1 cellular context compared by ENCODE assay signal in the genomic region with DNA sequence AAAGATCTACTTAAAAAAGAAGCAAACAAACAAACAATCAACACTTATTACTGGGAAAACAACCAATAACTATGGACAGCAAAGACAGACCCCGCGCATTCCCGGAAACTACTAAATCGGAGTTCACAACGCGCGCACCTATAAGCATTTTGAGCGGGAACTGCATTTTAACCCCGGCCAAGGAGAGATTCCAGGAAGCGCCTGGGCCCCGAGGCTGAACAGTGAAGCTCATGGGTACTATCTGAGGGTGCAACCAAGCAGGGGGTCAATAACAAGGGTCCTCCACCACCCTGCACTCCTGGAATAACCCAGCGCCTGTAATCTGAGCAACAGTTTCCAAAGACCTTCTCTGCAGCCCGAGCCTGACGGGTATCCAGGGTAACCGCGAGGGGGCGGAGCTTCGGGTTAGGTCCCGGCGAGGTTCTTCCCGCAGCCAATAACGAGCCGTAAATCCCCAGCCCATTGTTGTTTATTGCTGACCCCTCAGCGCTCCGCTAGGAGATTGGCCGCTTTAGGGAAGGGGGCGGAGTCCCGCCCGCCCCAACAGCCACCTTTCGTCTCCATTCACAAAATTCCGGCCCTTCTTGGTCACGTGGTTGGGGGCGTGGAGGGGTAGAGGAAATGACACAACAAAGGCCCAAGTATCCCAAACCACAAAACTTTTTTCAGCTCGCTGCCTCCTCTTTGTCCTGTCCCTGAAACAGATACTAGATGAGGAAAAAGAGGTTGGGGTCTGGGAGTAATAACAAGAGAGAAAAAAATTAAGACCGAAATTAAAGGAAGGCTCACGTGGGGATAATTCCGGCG.
TF ChIP-seq lines count a peak whose summit lies in the region.

No MANE protein-coding gene starts in this region.

TF ChIP-seq in K562, 482 proteins besides CTCF, POLR2A, EP300 and RAD21 (continued from another document and continues in another):
- TF ChIP-seq PREB (CRISPR knock-in tag; IDR thresholded peaks at IDR 0.05) (no peak), HMBOX1 (IDR thresholded peaks at IDR 0.05) (no peak; the same call in 1 of the 2 replicates), ZNF431 (CRISPR knock-in tag; IDR thresholded peaks at IDR 0.05) (no peak), ZNF436 (CRISPR knock-in tag; IDR thresholded peaks at IDR 0.05) (no peak), NCOA6 (IDR thresholded peaks at IDR 0.05) (no peak), PRDM10 (IDR thresholded peaks at IDR 0.05; ENCODE audit: partially characterized antibody) (peak; percentile 34), GTF2F1 (IDR thresholded peaks at IDR 0.05; ENCODE audit: low read depth, low read length) (0 out of 2 replicates have a peak, but pooled peaks have one; percentile 47), TCF7 (IDR thresholded peaks at IDR 0.05; ENCODE audit: borderline replicate concordance) (no peak), RBM25 (IDR thresholded peaks at IDR 0.05; ENCODE audit: low read depth, low read length, severe bottlenecking) (peak; percentile 38), E4F1 (CRISPR knock-in tag; IDR thresholded peaks at IDR 0.05; ENCODE audit: borderline replicate concordance) (no peak), ZNF274 (IDR thresholded peaks at IDR 0.05; ENCODE audit: borderline replicate concordance, low read depth, low read length) (no peak), ASH1L (IDR thresholded peaks at IDR 0.05; ENCODE audit: borderline replicate concordance, low read depth, partially characterized antibody) (no peak), NFE2L1 (tag; IDR thresholded peaks at IDR 0.05; ENCODE audit: borderline replicate concordance, low read depth) (no peak), E2F5 (CRISPR knock-in tag; IDR thresholded peaks at IDR 0.05) (no peak), COPS2 (conservative IDR thresholded peaks at IDR 0.05) (no peak), ZC3H4 (CRISPR knock-in tag; IDR thresholded peaks at IDR 0.05; ENCODE audit: borderline replicate concordance) (no peak), CHAMP1 (IDR thresholded peaks at IDR 0.05) (no peak), TCF3 (CRISPR knock-in tag; IDR thresholded peaks at IDR 0.05) (no peak), ATF6 (CRISPR knock-in tag; IDR thresholded peaks at IDR 0.05) (no peak), FOXA3 (CRISPR knock-in tag; conservative IDR thresholded peaks at IDR 0.05 in 1 of 2, IDR thresholded peaks at IDR 0.05 in 1 of 2) (no peak)
- TF ChIP-seq, protein P1, sequence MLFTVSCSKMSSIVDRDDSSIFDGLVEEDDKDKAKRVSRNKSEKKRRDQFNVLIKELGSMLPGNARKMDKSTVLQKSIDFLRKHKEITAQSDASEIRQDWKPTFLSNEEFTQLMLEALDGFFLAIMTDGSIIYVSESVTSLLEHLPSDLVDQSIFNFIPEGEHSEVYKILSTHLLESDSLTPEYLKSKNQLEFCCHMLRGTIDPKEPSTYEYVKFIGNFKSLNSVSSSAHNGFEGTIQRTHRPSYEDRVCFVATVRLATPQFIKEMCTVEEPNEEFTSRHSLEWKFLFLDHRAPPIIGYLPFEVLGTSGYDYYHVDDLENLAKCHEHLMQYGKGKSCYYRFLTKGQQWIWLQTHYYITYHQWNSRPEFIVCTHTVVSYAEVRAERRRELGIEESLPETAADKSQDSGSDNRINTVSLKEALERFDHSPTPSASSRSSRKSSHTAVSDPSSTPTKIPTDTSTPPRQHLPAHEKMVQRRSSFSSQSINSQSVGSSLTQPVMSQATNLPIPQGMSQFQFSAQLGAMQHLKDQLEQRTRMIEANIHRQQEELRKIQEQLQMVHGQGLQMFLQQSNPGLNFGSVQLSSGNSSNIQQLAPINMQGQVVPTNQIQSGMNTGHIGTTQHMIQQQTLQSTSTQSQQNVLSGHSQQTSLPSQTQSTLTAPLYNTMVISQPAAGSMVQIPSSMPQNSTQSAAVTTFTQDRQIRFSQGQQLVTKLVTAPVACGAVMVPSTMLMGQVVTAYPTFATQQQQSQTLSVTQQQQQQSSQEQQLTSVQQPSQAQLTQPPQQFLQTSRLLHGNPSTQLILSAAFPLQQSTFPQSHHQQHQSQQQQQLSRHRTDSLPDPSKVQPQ (CRISPR knock-in tag; IDR thresholded peaks at IDR 0.05; ENCODE audit: borderline replicate concordance), result no peak
- TF ChIP-seq, protein P2, sequence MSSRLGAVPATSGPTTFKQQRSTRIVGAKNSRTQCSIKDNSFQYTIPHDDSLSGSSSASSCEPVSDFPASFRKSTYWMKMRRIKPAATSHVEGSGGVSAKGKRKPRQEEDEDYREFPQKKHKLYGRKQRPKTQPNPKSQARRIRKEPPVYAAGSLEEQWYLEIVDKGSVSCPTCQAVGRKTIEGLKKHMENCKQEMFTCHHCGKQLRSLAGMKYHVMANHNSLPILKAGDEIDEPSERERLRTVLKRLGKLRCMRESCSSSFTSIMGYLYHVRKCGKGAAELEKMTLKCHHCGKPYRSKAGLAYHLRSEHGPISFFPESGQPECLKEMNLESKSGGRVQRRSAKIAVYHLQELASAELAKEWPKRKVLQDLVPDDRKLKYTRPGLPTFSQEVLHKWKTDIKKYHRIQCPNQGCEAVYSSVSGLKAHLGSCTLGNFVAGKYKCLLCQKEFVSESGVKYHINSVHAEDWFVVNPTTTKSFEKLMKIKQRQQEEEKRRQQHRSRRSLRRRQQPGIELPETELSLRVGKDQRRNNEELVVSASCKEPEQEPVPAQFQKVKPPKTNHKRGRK (tag; IDR thresholded peaks at IDR 0.05), result no peak
- TF ChIP-seq, protein P3, sequence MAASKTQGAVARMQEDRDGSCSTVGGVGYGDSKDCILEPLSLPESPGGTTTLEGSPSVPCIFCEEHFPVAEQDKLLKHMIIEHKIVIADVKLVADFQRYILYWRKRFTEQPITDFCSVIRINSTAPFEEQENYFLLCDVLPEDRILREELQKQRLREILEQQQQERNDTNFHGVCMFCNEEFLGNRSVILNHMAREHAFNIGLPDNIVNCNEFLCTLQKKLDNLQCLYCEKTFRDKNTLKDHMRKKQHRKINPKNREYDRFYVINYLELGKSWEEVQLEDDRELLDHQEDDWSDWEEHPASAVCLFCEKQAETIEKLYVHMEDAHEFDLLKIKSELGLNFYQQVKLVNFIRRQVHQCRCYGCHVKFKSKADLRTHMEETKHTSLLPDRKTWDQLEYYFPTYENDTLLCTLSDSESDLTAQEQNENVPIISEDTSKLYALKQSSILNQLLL (CRISPR knock-in tag; IDR thresholded peaks at IDR 0.05; ENCODE audit: borderline replicate concordance), result no peak
- TF ChIP-seq, protein P4, sequence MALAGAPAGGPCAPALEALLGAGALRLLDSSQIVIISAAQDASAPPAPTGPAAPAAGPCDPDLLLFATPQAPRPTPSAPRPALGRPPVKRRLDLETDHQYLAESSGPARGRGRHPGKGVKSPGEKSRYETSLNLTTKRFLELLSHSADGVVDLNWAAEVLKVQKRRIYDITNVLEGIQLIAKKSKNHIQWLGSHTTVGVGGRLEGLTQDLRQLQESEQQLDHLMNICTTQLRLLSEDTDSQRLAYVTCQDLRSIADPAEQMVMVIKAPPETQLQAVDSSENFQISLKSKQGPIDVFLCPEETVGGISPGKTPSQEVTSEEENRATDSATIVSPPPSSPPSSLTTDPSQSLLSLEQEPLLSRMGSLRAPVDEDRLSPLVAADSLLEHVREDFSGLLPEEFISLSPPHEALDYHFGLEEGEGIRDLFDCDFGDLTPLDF (CRISPR knock-in tag; IDR thresholded peaks at IDR 0.05), result no peak
